ENCODE assay signal across 21 cellular contexts in the genomic region with DNA sequence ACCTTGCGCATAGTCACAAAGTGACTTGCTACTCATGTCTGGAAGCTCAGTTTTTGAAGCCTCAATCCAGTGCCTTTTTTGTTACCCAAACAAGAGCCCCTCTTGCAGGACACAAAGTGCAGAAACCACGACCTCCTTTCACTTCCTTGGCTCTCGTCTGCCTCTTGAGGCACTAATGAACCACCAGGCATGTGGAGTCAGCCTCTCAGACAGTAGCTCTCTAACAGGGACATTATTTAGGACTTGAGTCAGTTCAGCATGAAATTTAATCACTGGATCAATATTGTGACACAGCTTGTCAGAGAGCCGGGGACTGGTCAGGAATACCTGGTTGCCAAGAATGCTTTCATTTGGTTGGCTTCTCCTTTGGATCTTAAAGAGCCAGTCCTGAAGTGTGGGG. TPM values are rescaled to one million over a fixed set of nuclear protein-coding genes. Genes with fewer than 3 reads are reported as not detected.
DNase-seq lines count a peak whose midpoint lies in the region.
"Had no signal": no experiment of that assay in that cellular context is flagged by ENCODE, and none has a peak within 500 bp of the region (broad histone marks: within the 10 kb centered on the region; RNA-seq: fewer than 3 reads in every experiment).

No MANE protein-coding gene starts in this region.

- DNase-seq in NCI-H2227 (lab: John Stamatoyannopoulos, UW; ENCODE audit: unreplicated experiment) (peak; percentile 18), NCI-H2227 treated with DMSO at 0.1 percent for 48 hours (lab: John Stamatoyannopoulos, UW) (no peak), NCI-H2107 treated with DMSO at 0.1 percent for 48 hours (lab: John Stamatoyannopoulos, UW; ENCODE audit: unreplicated experiment) (peak; percentile 77), SK-N-DZ (ENCODE audit: low spot score) (peak; percentile 36), renal cortical epithelial cell (ENCODE audit: low read depth) (peak; percentile 3), SHP77 (lab: John Stamatoyannopoulos, UW) (no peak), EL (no peak)
- DNase-seq in activated T-cell treated with anti-CD3 and anti-CD28 coated beads, Interleukin-2, amount 50 U/mL, for 1 hour = no peak
- DNase-seq: ACHN; CD4-positive, CD25-positive, alpha-beta regulatory T cell; DND-41; foreskin fibroblast; hypothalamus; MM.1S; NCI-H2081 treated with DMSO at 0.1 percent for 48 hours; right lobe of liver; SHP77 treated with DMSO at 0.1 percent for 48 hours; stimulated activated naive CD8-positive, alpha-beta T cell treated with anti-CD3 and anti-CD28 coated beads, Interleukin-15, Interleukin-2, amounts not matched to agents 100 U/mL and 50 U/mL, for 24 hours had no signal

RNA-seq across cellular contexts. Expression of a gene that starts 46.7 kb away (rescaled TPM):
- 0.24 and 0.34 TPM in 2 replicates for polyA plus RNA-seq in SK-N-DZ (2014; cell fraction: cytosol; rRNA removed)
- polyA plus RNA-seq in SK-N-DZ (2014; cell fraction: nucleus; rRNA removed) = 0.10 and 0.12 TPM in 2 replicates
- 62.0 and 125 TPM in 2 replicates for total RNA-seq in renal cortical epithelial cell
- total RNA-seq: activated T-helper 17 cell treated with anti-CD3 and anti-CD28 coated beads, Interleukin-2, amount 50 U/mL, for 72 hours; CD4-positive, CD25-positive, alpha-beta regulatory T cell; mononuclear cell; T-helper 1 cell treated with Interleukin-12 subunit alpha and Interleukin-12 subunit beta and Interleukin-4 antibody, amounts not matched to agents 30 ng/mL and 1 ng/mL, for 36 hours had no signal
- polyA plus RNA-seq: CD4-positive, CD25-positive, alpha-beta regulatory T cell had no signal

Comparison
In these comparisons a context has a peak if more than half of its experiments do, and no peak if none do; other contexts are left out.
1. DNase-seq: peak in NCI-H2227 (single experiment), NCI-H2107 treated with DMSO at 0.1 percent for 48 hours (single experiment), SK-N-DZ (single experiment) and renal cortical epithelial cell (single experiment); none in NCI-H2227 treated with DMSO at 0.1 percent for 48 hours (single experiment), activated T-cell treated with anti-CD3 and anti-CD28 coated beads, Interleukin-2, amount 50 U/mL, for 1 hour (single experiment), SHP77 (0 of 2) and EL (single experiment).